Comparison of ENCODE assay signal across 9 cellular contexts in genomic region chr20:4135385-4136077, GRCh38. TPM values are rescaled to one million over a fixed set of nuclear protein-coding genes. Genes with fewer than 3 reads are reported as not detected.
DNase-seq lines count a peak whose midpoint lies in the region; ATAC-seq and TF ChIP-seq lines count a peak whose summit lies in the region.
"Had no signal": no experiment of that assay in that cellular context is flagged by ENCODE, and none has a peak within 500 bp of the region (broad histone marks: within the 10 kb centered on the region; RNA-seq: fewer than 3 reads in every experiment).

No MANE protein-coding gene starts in this region.

- H3K9me3 ChIP-seq in HEK293 (ENCODE audit: control insufficient read depth, insufficient read depth, low read depth, low read length) = no peaks in the 10 kb centered on the region

- POLR2A ChIA-PET in HEK293 (lab: Yijun Ruan, JAX) = interaction anchor here (0.5 to 1.4 kb wide), 2 partner anchors 9 to 13 kb away, joined by 3 to 5 read pairs; no protein-coding TSS in a partner anchor

- peaks cover 54% of the 10 kb centered on the region for H3K4me1 Mint-ChIP-seq in activated T-helper 1 cell treated with anti-CD3 and anti-CD28 coated beads, Interleukin-12 subunit alpha, Interleukin-12 subunit beta, Interleukin-2, Interleukin-4 antibody, amounts not matched to agents 30 ng/mL and 10 ng/mL and 1 ng/mL, durations not matched to agents 14 hours and 24 hours and 36 hours (ENCODE audit: low read depth)

- peak overlapping the region; percentile 61 for H3K4me3 Mint-ChIP-seq in activated T-helper 1 cell treated with anti-CD3 and anti-CD28 coated beads, Interleukin-12 subunit alpha, Interleukin-12 subunit beta, Interleukin-2, Interleukin-4 antibody, amounts not matched to agents 30 ng/mL and 10 ng/mL and 1 ng/mL, durations not matched to agents 14 hours and 24 hours and 36 hours

- H3K27me3 Mint-ChIP-seq in activated T-helper 1 cell treated with anti-CD3 and anti-CD28 coated beads, Interleukin-12 subunit alpha, Interleukin-12 subunit beta, Interleukin-2, Interleukin-4 antibody, amounts not matched to agents 30 ng/mL and 10 ng/mL and 1 ng/mL, durations not matched to agents 14 hours and 24 hours and 36 hours (ENCODE audit: insufficient read depth) = no peaks in the 10 kb centered on the region

- H3K4me3 ChIP-seq in HEK293 (ENCODE audit: low read depth, low read length) = no peak overlapping the region

- ATAC-seq in HG03135 (IDR thresholded peaks at IDR 0.05; ENCODE audit: unreplicated experiment) (no peak), GM21360 (IDR thresholded peaks at IDR 0.05; ENCODE audit: unreplicated experiment) (no peak)

- no peak for TF ChIP-seq CTCF in HEK293 (tag by site-specific recombination; IDR thresholded peaks at IDR 0.05)

- peaks cover 3% of the 10 kb centered on the region for H3K36me3 Mint-ChIP-seq in activated T-helper 1 cell treated with anti-CD3 and anti-CD28 coated beads, Interleukin-12 subunit alpha, Interleukin-12 subunit beta, Interleukin-2, Interleukin-4 antibody, amounts not matched to agents 30 ng/mL and 10 ng/mL and 1 ng/mL, durations not matched to agents 14 hours and 24 hours and 36 hours (ENCODE audit: low read depth)

- CTCF ChIA-PET in HEK293 (lab: Yijun Ruan, JAX) = interaction anchor here (0.6 kb wide), 1 partner anchor 87 kb away, joined by 4 read pairs; no protein-coding TSS in a partner anchor

- H3K27ac ChIP-seq in HEK293 (ENCODE audit: extremely low read depth, low read depth, low read length) = no peak overlapping the region
- H3K27ac ChIP-seq: VCaP had no signal

- H3K36me3 ChIP-seq in HEK293 (ENCODE audit: control insufficient read depth in 2 of 2, insufficient read depth in 1 of 2, low read length in 2 of 2) = no peaks in the 10 kb centered on the region

- peak overlapping the region; percentile 81 for H3K27ac Mint-ChIP-seq in activated T-helper 1 cell treated with anti-CD3 and anti-CD28 coated beads, Interleukin-12 subunit alpha, Interleukin-12 subunit beta, Interleukin-2, Interleukin-4 antibody, amounts not matched to agents 30 ng/mL and 10 ng/mL and 1 ng/mL, durations not matched to agents 14 hours and 24 hours and 36 hours

- DNase-seq in A172 (ENCODE audit: low spot score) = peak; percentile 100
- no peak for DNase-seq in activated T-helper 1 cell treated with anti-CD3 and anti-CD28 coated beads, Interleukin-12 subunit alpha, Interleukin-12 subunit beta, Interleukin-2, Interleukin-4 antibody, amounts not matched to agents 30 ng/mL and 10 ng/mL and 1 ng/mL, durations not matched to agents 14 hours and 24 hours and 36 hours (ENCODE audit: low spot score)
- DNase-seq in kidney glomerular epithelial cell (lab: John Stamatoyannopoulos, UW) = peak; percentile 100
- no peak for DNase-seq in stimulated activated naive CD4-positive, alpha-beta T cell treated with Interleukin-2 at 50 U/mL for 16 hours (lab: John Stamatoyannopoulos, UW)
- DNase-seq in NCI-H187 treated with DMSO at 0.1 percent for 48 hours (lab: John Stamatoyannopoulos, UW) = no peak

- no peaks in the 10 kb centered on the region for H3K9me3 Mint-ChIP-seq in activated T-helper 1 cell treated with anti-CD3 and anti-CD28 coated beads, Interleukin-12 subunit alpha, Interleukin-12 subunit beta, Interleukin-2, Interleukin-4 antibody, amounts not matched to agents 30 ng/mL and 10 ng/mL and 1 ng/mL, durations not matched to agents 14 hours and 24 hours and 36 hours

- peaks cover 22% of the 10 kb centered on the region for H3K4me1 ChIP-seq in HEK293 (ENCODE audit: control insufficient read depth, insufficient read depth, low read length)

- intact Hi-C loops in activated T-helper 1 cell treated with anti-CD3 and anti-CD28 coated beads, Interleukin-12 subunit alpha, Interleukin-12 subunit beta, Interleukin-2, Interleukin-4 antibody, amounts not matched to agents 30 ng/mL and 10 ng/mL and 1 ng/mL, durations not matched to agents 14 hours and 24 hours and 36 hours (cut with micrococcal nuclease) = no loop called here

TF ChIP-seq in HEK293, 187 proteins besides CTCF, POLR2A, EP300 and RAD21 (continues in another document):
- TF ChIP-seq WT1 (tag by site-specific recombination; IDR thresholded peaks at IDR 0.05) (peak; percentile 68; the same call in 1 of the 2 replicates), BCL11A (tag by site-specific recombination; IDR thresholded peaks at IDR 0.05; ENCODE audit: low read depth) (peak; percentile 83; the same call in 1 of the 2 replicates), ZEB2 (tag by site-specific recombination; IDR thresholded peaks at IDR 0.05) (peak; percentile 58), ZNF155 (tag by site-specific recombination; IDR thresholded peaks at IDR 0.05) (no peak), TSHZ1 (tag by site-specific recombination; IDR thresholded peaks at IDR 0.05; ENCODE audit: borderline replicate concordance) (0 out of 2 replicates have a peak, but pooled peaks have one; percentile 20), SP7 (tag by site-specific recombination; IDR thresholded peaks at IDR 0.05) (peak; percentile 88), ZFP41 (tag by site-specific recombination; IDR thresholded peaks at IDR 0.05; ENCODE audit: borderline replicate concordance) (no peak), ZNF184 (tag by site-specific recombination; IDR thresholded peaks at IDR 0.05) (peak; percentile 29; the same call in 1 of the 2 replicates), ZXDB (tag by site-specific recombination; IDR thresholded peaks at IDR 0.05) (0 out of 2 replicates have a peak, but pooled peaks have one; percentile 17), ZNF366 (tag by site-specific recombination; conservative IDR thresholded peaks at IDR 0.05) (peak; percentile 97), ZNF449 (tag by site-specific recombination; IDR thresholded peaks at IDR 0.05) (no peak)
- TF ChIP-seq, protein P1, sequence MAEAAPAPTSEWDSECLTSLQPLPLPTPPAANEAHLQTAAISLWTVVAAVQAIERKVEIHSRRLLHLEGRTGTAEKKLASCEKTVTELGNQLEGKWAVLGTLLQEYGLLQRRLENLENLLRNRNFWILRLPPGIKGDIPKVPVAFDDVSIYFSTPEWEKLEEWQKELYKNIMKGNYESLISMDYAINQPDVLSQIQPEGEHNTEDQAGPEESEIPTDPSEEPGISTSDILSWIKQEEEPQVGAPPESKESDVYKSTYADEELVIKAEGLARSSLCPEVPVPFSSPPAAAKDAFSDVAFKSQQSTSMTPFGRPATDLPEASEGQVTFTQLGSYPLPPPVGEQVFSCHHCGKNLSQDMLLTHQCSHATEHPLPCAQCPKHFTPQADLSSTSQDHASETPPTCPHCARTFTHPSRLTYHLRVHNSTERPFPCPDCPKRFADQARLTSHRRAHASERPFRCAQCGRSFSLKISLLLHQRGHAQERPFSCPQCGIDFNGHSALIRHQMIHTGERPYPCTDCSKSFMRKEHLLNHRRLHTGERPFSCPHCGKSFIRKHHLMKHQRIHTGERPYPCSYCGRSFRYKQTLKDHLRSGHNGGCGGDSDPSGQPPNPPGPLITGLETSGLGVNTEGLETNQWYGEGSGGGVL (tag by site-specific recombination; IDR thresholded peaks at IDR 0.05) = peak; percentile 64

RNA-seq across cellular contexts. Expression of gene SMOX, which starts 13.1 kb away (rescaled TPM):
- total RNA-seq in A172 (2014; rRNA removed; shearing (Covaris generic)) = 10.2 and 13.8 TPM in 2 replicates
- 34.5 and 34.7 TPM in 2 replicates for total RNA-seq in activated T-helper 1 cell treated with anti-CD3 and anti-CD28 coated beads, Interleukin-12 subunit alpha, Interleukin-12 subunit beta, Interleukin-2, Interleukin-4 antibody, amounts not matched to agents 30 ng/mL and 10 ng/mL and 1 ng/mL, durations not matched to agents 14 hours and 24 hours and 36 hours

Comparison
In these comparisons a context has a peak if more than half of its experiments do, and no peak if none do; other contexts are left out.
1. DNase-seq: peak in A172 (single experiment) and kidney glomerular epithelial cell (single experiment); none in activated T-helper 1 cell treated with anti-CD3 and anti-CD28 coated beads, Interleukin-12 subunit alpha, Interleukin-12 subunit beta, Interleukin-2, Interleukin-4 antibody, amounts not matched to agents 30 ng/mL and 10 ng/mL and 1 ng/mL, durations not matched to agents 14 hours and 24 hours and 36 hours (single experiment), stimulated activated naive CD4-positive, alpha-beta T cell treated with Interleukin-2 at 50 U/mL for 16 hours (single experiment) and NCI-H187 treated with DMSO at 0.1 percent for 48 hours (single experiment).